17 cellular contexts compared by ENCODE assay signal in genomic region chr6:128275030-128275429, GRCh38.
A peak's percentile ranks its signal among the peaks of the same experiment; 100 is the strongest.
DNase-seq lines count a peak whose midpoint lies in the region; ATAC-seq, FAIRE-seq and TF ChIP-seq lines count a peak whose summit lies in the region.
"Had no signal": no experiment of that assay in that cellular context is flagged by ENCODE, and none has a peak within 500 bp of the region (broad histone marks: within the 10 kb centered on the region; RNA-seq: fewer than 3 reads in every experiment).

No MANE protein-coding gene starts in this region.

- H3K4me1 Mint-ChIP-seq in astrocyte (ENCODE audit: low read depth, unreplicated experiment) (peaks cover 32% of the 10 kb centered on the region), WTC11 (peaks cover 7% of the 10 kb centered on the region)

- no peak overlapping the region for H3K27ac ChIP-seq in A549
- no peak overlapping the region for H3K27ac ChIP-seq in astrocyte (ENCODE audit: low read depth, low read length)
- H3K27ac ChIP-seq: gastroesophageal sphincter, KMS-11, pancreas, RWPE1 had no signal

- peaks cover 33% of the 10 kb centered on the region for H3K79me2 ChIP-seq in astrocyte (ENCODE audit: insufficient read depth, low read length)

- ATAC-seq in A549: no peak
- ATAC-seq in GM18909 (IDR thresholded peaks at IDR 0.05; ENCODE audit: poor library complexity, unreplicated experiment): no peak
- ATAC-seq in WTC11: no peak
- no peak for ATAC-seq in GM21390 (IDR thresholded peaks at IDR 0.05; ENCODE audit: unreplicated experiment)
- ATAC-seq: gastroesophageal sphincter, pancreas had no signal

- H3K9me3 Mint-ChIP-seq in astrocyte (ENCODE audit: unreplicated experiment): no peaks in the 10 kb centered on the region
- H3K9me3 Mint-ChIP-seq in WTC11: peaks cover 3% of the 10 kb centered on the region; the same call in 1 of the 2 replicates
- H3K9me3 Mint-ChIP-seq: T-helper 1 cell treated with Interleukin-12 subunit alpha and Interleukin-12 subunit beta and Interleukin-4 antibody, amounts not matched to agents 30 μg/mL and 1 μg/mL, for 36 hours had no signal

- H3K27me3 Mint-ChIP-seq in astrocyte (ENCODE audit: low read depth, unreplicated experiment) (no peaks in the 10 kb centered on the region), WTC11 (ENCODE audit: low read depth) (peaks cover 2% of the 10 kb centered on the region; the same call in 1 of the 2 replicates)

- H4K20me1 ChIP-seq in astrocyte (ENCODE audit: insufficient read depth, low read length): peaks cover 12% of the 10 kb centered on the region

- H3K4me3 Mint-ChIP-seq in astrocyte (ENCODE audit: unreplicated experiment) (no peak overlapping the region), WTC11 (no peak overlapping the region)
- H3K4me3 Mint-ChIP-seq: T-helper 1 cell treated with Interleukin-12 subunit alpha and Interleukin-12 subunit beta and Interleukin-4 antibody, amounts not matched to agents 30 μg/mL and 1 μg/mL, for 36 hours had no signal

- H3K4me1 ChIP-seq in A549 (peaks cover 15% of the 10 kb centered on the region), astrocyte (ENCODE audit: insufficient read depth, low read length) (no peaks in the 10 kb centered on the region)
- H3K4me1 ChIP-seq: HAP-1 had no signal

- POLR2A ChIA-PET in A549 (lab: Yijun Ruan, JAX): no interaction called here
- POLR2A ChIA-PET in WTC11 (lab: Charles Lee): no interaction called here

- CTCF ChIA-PET in A549 (lab: Yijun Ruan, JAX): no interaction called here
- CTCF ChIA-PET in WTC11 (lab: Charles Lee): no interaction called here

- peak overlapping the region; percentile 24 for H3K4me2 ChIP-seq in A549
- peak overlapping the region; percentile 21 for H3K4me2 ChIP-seq in astrocyte (ENCODE audit: low read length)
- H3K4me2 ChIP-seq: KMS-11 had no signal

- no peak for TF ChIP-seq POLR2A in A549 (IDR thresholded peaks at IDR 0.05; ENCODE audit: low read length)

- H3K36me3 Mint-ChIP-seq in astrocyte (ENCODE audit: low read depth, unreplicated experiment) (no peaks in the 10 kb centered on the region), WTC11 (no peaks in the 10 kb centered on the region)

- no peaks in the 10 kb centered on the region for H3K36me3 ChIP-seq in astrocyte (ENCODE audit: insufficient read depth, low read length)
- H3K36me3 ChIP-seq: gastroesophageal sphincter, HAP-1, pancreas had no signal

- FAIRE-seq in A549 (lab: Jason Lieb, UNC): no peak
- no peak for FAIRE-seq in astrocyte (lab: Jason Lieb, UNC)

- H3K9ac ChIP-seq in astrocyte (ENCODE audit: low read length): no peak overlapping the region
- H3K9ac ChIP-seq: KMS-11 had no signal

- no peaks in the 10 kb centered on the region for H3K27me3 ChIP-seq in astrocyte (ENCODE audit: insufficient read depth, low read length)
- H3K27me3 ChIP-seq: gastroesophageal sphincter, pancreas had no signal

- WGBS in A549 (ENCODE audit: missing lambda C conversion rate): 20% methylated on average over 1 of the region's 1 CpG

- TF ChIP-seq CTCF in A549 (IDR thresholded peaks at IDR 0.05) (no peak), astrocyte (IDR thresholded peaks at IDR 0.05; ENCODE audit: insufficient read depth, low read depth, low read length) (no peak), WTC11 (IDR thresholded peaks at IDR 0.05) (no peak)

- no peak overlapping the region for H2AFZ ChIP-seq in astrocyte (ENCODE audit: low read depth, low read length)

- H3K27ac Mint-ChIP-seq in astrocyte (ENCODE audit: unreplicated experiment) (peak overlapping the region; percentile 72), WTC11 (no peak overlapping the region)
- H3K27ac Mint-ChIP-seq: T-helper 1 cell treated with Interleukin-12 subunit alpha and Interleukin-12 subunit beta and Interleukin-4 antibody, amounts not matched to agents 30 μg/mL and 1 μg/mL, for 36 hours had no signal

- TF ChIP-seq EP300 in A549 (IDR thresholded peaks at IDR 0.05): no peak

- no peak overlapping the region for H3K4me3 ChIP-seq in A549
- H3K4me3 ChIP-seq in astrocyte (ENCODE audit: insufficient read depth, low read depth, low read length): no peak overlapping the region
- H3K4me3 ChIP-seq: gastroesophageal sphincter, HAP-1, pancreas had no signal

- H3K9me3 ChIP-seq in A549: no peaks in the 10 kb centered on the region
- no peaks in the 10 kb centered on the region for H3K9me3 ChIP-seq in astrocyte (ENCODE audit: insufficient read depth, low read depth, low read length)
- H3K9me3 ChIP-seq: gastroesophageal sphincter, HAP-1, pancreas had no signal

- DNase-seq in A549 (ENCODE audit: low read depth in 1 of 2, low spot score in 1 of 2) (no peak), HCEC 1CT (peak; percentile 83), astrocyte (ENCODE audit: low read depth) (peak; percentile 60), foreskin melanocyte (peak; percentile 3), WTC11 (ENCODE audit: low spot score) (no peak), GM19240 (ENCODE audit: insufficient read length, low spot score) (no peak)
- DNase-seq: NCI-H1436 treated with DMSO at 0.1 percent for 48 hours, NCI-H524 treated with DMSO at 0.1 percent for 48 hours, pancreas, substantia nigra had no signal

- TF ChIP-seq RAD21 in A549 (conservative IDR thresholded peaks at IDR 0.05 in 1 of 2, IDR thresholded peaks at IDR 0.05 in 1 of 2): no peak

TF ChIP-seq in A549, 52 proteins besides CTCF, POLR2A, EP300 and RAD21:
- TF ChIP-seq RCOR1 (IDR thresholded peaks at IDR 0.05; ENCODE audit: low read depth, low read length): no peak
- no peak for TF ChIP-seq NFE2L2 (conservative IDR thresholded peaks at IDR 0.05; ENCODE audit: low read length)
- TF ChIP-seq, protein P1, sequence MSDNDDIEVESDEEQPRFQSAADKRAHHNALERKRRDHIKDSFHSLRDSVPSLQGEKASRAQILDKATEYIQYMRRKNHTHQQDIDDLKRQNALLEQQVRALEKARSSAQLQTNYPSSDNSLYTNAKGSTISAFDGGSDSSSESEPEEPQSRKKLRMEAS (IDR thresholded peaks at IDR 0.05): no peak
- TF ChIP-seq FOXS1 (CRISPR knock-in tag; IDR thresholded peaks at IDR 0.05): no peak
- TF ChIP-seq HEYL (CRISPR knock-in tag; IDR thresholded peaks at IDR 0.05): no peak
- TF ChIP-seq POLR2AphosphoS2 (conservative IDR thresholded peaks at IDR 0.05; ENCODE audit: low read length): no peak
- TF ChIP-seq KDM5A (IDR thresholded peaks at IDR 0.05): no peak

TF ChIP-seq in WTC11, 78 proteins besides CTCF, POLR2A, EP300 and RAD21:
- TF ChIP-seq ZNF232 (CRISPR knock-in tag; IDR thresholded peaks at IDR 0.05) (no peak), KAT7 (CRISPR knock-in tag; IDR thresholded peaks at IDR 0.05; ENCODE audit: borderline replicate concordance) (no peak), E2F4 (CRISPR knock-in tag; IDR thresholded peaks at IDR 0.05; ENCODE audit: borderline replicate concordance, low read depth) (no peak), ERG (CRISPR knock-in tag; IDR thresholded peaks at IDR 0.05) (no peak), JAZF1 (CRISPR knock-in tag; IDR thresholded peaks at IDR 0.05) (no peak), ZNF317 (CRISPR knock-in tag; IDR thresholded peaks at IDR 0.05; ENCODE audit: borderline replicate concordance, low read depth) (no peak)
- TF ChIP-seq, protein P2, sequence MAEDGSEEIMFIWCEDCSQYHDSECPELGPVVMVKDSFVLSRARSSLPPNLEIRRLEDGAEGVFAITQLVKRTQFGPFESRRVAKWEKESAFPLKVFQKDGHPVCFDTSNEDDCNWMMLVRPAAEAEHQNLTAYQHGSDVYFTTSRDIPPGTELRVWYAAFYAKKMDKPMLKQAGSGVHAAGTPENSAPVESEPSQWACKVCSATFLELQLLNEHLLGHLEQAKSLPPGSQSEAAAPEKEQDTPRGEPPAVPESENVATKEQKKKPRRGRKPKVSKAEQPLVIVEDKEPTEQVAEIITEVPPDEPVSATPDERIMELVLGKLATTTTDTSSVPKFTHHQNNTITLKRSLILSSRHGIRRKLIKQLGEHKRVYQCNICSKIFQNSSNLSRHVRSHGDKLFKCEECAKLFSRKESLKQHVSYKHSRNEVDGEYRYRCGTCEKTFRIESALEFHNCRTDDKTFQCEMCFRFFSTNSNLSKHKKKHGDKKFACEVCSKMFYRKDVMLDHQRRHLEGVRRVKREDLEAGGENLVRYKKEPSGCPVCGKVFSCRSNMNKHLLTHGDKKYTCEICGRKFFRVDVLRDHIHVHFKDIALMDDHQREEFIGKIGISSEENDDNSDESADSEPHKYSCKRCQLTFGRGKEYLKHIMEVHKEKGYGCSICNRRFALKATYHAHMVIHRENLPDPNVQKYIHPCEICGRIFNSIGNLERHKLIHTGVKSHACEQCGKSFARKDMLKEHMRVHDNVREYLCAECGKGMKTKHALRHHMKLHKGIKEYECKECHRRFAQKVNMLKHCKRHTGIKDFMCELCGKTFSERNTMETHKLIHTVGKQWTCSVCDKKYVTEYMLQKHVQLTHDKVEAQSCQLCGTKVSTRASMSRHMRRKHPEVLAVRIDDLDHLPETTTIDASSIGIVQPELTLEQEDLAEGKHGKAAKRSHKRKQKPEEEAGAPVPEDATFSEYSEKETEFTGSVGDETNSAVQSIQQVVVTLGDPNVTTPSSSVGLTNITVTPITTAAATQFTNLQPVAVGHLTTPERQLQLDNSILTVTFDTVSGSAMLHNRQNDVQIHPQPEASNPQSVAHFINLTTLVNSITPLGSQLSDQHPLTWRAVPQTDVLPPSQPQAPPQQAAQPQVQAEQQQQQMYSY (CRISPR knock-in tag; IDR thresholded peaks at IDR 0.05): no peak

Comparison
In these comparisons a context has a peak if more than half of its experiments do, and no peak if none do; other contexts are left out.
1. DNase-seq: peak in HCEC 1CT (single experiment), astrocyte (single experiment) and foreskin melanocyte (single experiment); none in A549 (0 of 2), WTC11 (single experiment) and GM19240 (single experiment).